In genomic region chr5:176901260-176902101, GRCh38 we compare ENCODE assay signal across 9 cellular contexts. TPM values are rescaled to one million over a fixed set of nuclear protein-coding genes. Genes with fewer than 3 reads are reported as not detected.
DNase-seq lines count a peak whose midpoint lies in the region; ATAC-seq and TF ChIP-seq lines count a peak whose summit lies in the region.
"Had no signal": no experiment of that assay in that cellular context is flagged by ENCODE, and none has a peak within 500 bp of the region (broad histone marks: within the 10 kb centered on the region; RNA-seq: fewer than 3 reads in every experiment).

No MANE protein-coding gene starts in this region.

- H3K4me1 Mint-ChIP-seq in dendritic cell treated with granulocyte-macrophage colony-stimulating factor and Interleukin-4, amounts not matched to agents 40 ng/mL and 50 ng/mL, for 4 days (ENCODE audit: low read depth): peaks cover 78% of the 10 kb centered on the region

- TF ChIP-seq EP300 in tibial nerve (IDR thresholded peaks at IDR 0.05): no peak

- peaks cover 20 to 82% (median 46%) of the 10 kb centered on the region in 10 experiments for H3K4me1 ChIP-seq in BLaER1 treated with 17β-estradiol and CSF1 and Interleukin-3, amounts not matched to agents 10 nM and 100 nM
- H3K4me1 ChIP-seq in tibial nerve: peaks cover 0 to 5% (median 1%) of the 10 kb centered on the region in 4 donors
- no peaks in the 10 kb centered on the region for H3K4me1 ChIP-seq in thyroid gland

- peak overlapping the region; percentile 35 for H3K4me3 Mint-ChIP-seq in dendritic cell treated with granulocyte-macrophage colony-stimulating factor and Interleukin-4, amounts not matched to agents 40 ng/mL and 50 ng/mL, for 4 days

- DNase-seq in Kasumi-1 (lab: John Stamatoyannopoulos, UW): peak; percentile 9 to 19
- DNase-seq in NCI-H2029 treated with DMSO at 0.1 percent for 48 hours (lab: John Stamatoyannopoulos, UW): no peak
- no peak for DNase-seq in tibial nerve (ENCODE audit: low spot score in 2 of 2)
- no peak for DNase-seq in thyroid gland
- DNase-seq in NCI-H524 treated with DMSO at 0.1 percent for 48 hours (lab: John Stamatoyannopoulos, UW): no peak
- DNase-seq: Calu3 had no signal

- H4K20me1 ChIP-seq in BLaER1 treated with 17β-estradiol and CSF1 and Interleukin-3, amounts not matched to agents 10 nM and 100 nM: peaks cover 0 to 32% (median 0%) of the 10 kb centered on the region in 11 experiments; a peak in 5 of 22 replicates

- intact Hi-C loops in dendritic cell treated with granulocyte-macrophage colony-stimulating factor and Interleukin-4, amounts not matched to agents 40 ng/mL and 50 ng/mL, for 4 days (cut with micrococcal nuclease): no loop called here
- intact Hi-C loops in thyroid gland (cut with DNase I): no loop called here

- peaks cover 38% of the 10 kb centered on the region for H3K36me3 Mint-ChIP-seq in dendritic cell treated with granulocyte-macrophage colony-stimulating factor and Interleukin-4, amounts not matched to agents 40 ng/mL and 50 ng/mL, for 4 days (ENCODE audit: low read depth)

- no peaks in the 10 kb centered on the region for H3K9me3 ChIP-seq in BLaER1 treated with 17β-estradiol and CSF1 and Interleukin-3, amounts not matched to agents 10 nM and 100 nM (replicated peaks in 1 of 11)
- H3K9me3 ChIP-seq in tibial nerve (no peaks in the 10 kb centered on the region), thyroid gland (no peaks in the 10 kb centered on the region)

- H3K27ac Mint-ChIP-seq in dendritic cell treated with granulocyte-macrophage colony-stimulating factor and Interleukin-4, amounts not matched to agents 40 ng/mL and 50 ng/mL, for 4 days: peak overlapping the region; percentile 90

- H3K36me3 ChIP-seq in BLaER1 treated with 17β-estradiol and CSF1 and Interleukin-3, amounts not matched to agents 10 nM and 100 nM: peaks cover 29 to 61% (median 52%) of the 10 kb centered on the region in 11 experiments
- H3K36me3 ChIP-seq in tibial nerve: peaks cover 3 to 54% (median 7%) of the 10 kb centered on the region in 3 donors
- H3K36me3 ChIP-seq in thyroid gland: peaks cover 31 to 32% of the 10 kb centered on the region in 2 donors

- TF ChIP-seq POLR2A in tibial nerve (IDR thresholded peaks at IDR 0.05) (no peak), thyroid gland (IDR thresholded peaks at IDR 0.05) (no peak)

- no peaks in the 10 kb centered on the region for H3K9me3 Mint-ChIP-seq in dendritic cell treated with granulocyte-macrophage colony-stimulating factor and Interleukin-4, amounts not matched to agents 40 ng/mL and 50 ng/mL, for 4 days

- no peak for TF ChIP-seq CTCF in tibial nerve (IDR thresholded peaks at IDR 0.05)
- TF ChIP-seq CTCF in thyroid gland (IDR thresholded peaks at IDR 0.05): no peak

- WGBS in tibial nerve, 2 donors: 81 to 84% methylated on average over 12 of the region's 12 CpGs
- 85 to 89% methylated on average over 12 of the region's 12 CpGs for WGBS in thyroid gland, 2 donors

- peak overlapping the region in 5 of 11 experiments; percentile 87 to 97 (median 94); a peak in 10 of 22 replicates for H3K4me2 ChIP-seq in BLaER1 treated with 17β-estradiol and CSF1 and Interleukin-3, amounts not matched to agents 10 nM and 100 nM

- ATAC-seq in GM21381 (IDR thresholded peaks at IDR 0.05; ENCODE audit: unreplicated experiment): peak; percentile 66

- H3K27me3 Mint-ChIP-seq in dendritic cell treated with granulocyte-macrophage colony-stimulating factor and Interleukin-4, amounts not matched to agents 40 ng/mL and 50 ng/mL, for 4 days: no peaks in the 10 kb centered on the region

- peak overlapping the region in 5 of 11 experiments; percentile 8 to 53 (median 48); a peak in 6 of 22 replicates for H3K9ac ChIP-seq in BLaER1 treated with 17β-estradiol and CSF1 and Interleukin-3, amounts not matched to agents 10 nM and 100 nM

- H3K4me3 ChIP-seq in BLaER1 treated with 17β-estradiol and CSF1 and Interleukin-3, amounts not matched to agents 10 nM and 100 nM: no peak overlapping the region
- no peak overlapping the region for H3K4me3 ChIP-seq in tibial nerve
- H3K4me3 ChIP-seq in thyroid gland (replicated peaks in 1 of 3): no peak overlapping the region

- peak overlapping the region in 6 of 11 experiments; percentile 47 to 86 (median 80); a peak in 12 of 22 replicates for H3K27ac ChIP-seq in BLaER1 treated with 17β-estradiol and CSF1 and Interleukin-3, amounts not matched to agents 10 nM and 100 nM
- H3K27ac ChIP-seq in tibial nerve (no peak overlapping the region), thyroid gland (no peak overlapping the region)

- no peaks in the 10 kb centered on the region for H3K27me3 ChIP-seq in BLaER1 treated with 17β-estradiol and CSF1 and Interleukin-3, amounts not matched to agents 10 nM and 100 nM
- no peaks in the 10 kb centered on the region for H3K27me3 ChIP-seq in tibial nerve
- H3K27me3 ChIP-seq in thyroid gland: no peaks in the 10 kb centered on the region

RNA-seq across cellular contexts. Expression of gene HK3, which starts 2.3 kb away (rescaled TPM):
- total RNA-seq in tibial nerve: 10 to 100 TPM in 2 of 4 donors, 1 to 10 TPM in 2; 6.7 to 24.0 (median 15.0) TPM
- total RNA-seq in thyroid gland: 1 to 10 TPM in 3 of 4 donors, under 1 TPM in 1; 0.67 to 3.1 (median 2.1) TPM

Comparison
In these comparisons a context has a peak if more than half of its experiments do, and no peak if none do; other contexts are left out.
1. H3K27ac ChIP-seq: peak in BLaER1 treated with 17β-estradiol and CSF1 and Interleukin-3, amounts not matched to agents 10 nM and 100 nM (6 of 11); none in tibial nerve (0 of 4) and thyroid gland (0 of 3).
2. DNase-seq: peak in Kasumi-1 (2 of 2); none in NCI-H2029 treated with DMSO at 0.1 percent for 48 hours (single experiment), tibial nerve (0 of 2), thyroid gland (0 of 2) and NCI-H524 treated with DMSO at 0.1 percent for 48 hours (single experiment).